In genomic region chr1:181033799-181034391, GRCh38 we compare ENCODE assay signal across 8 cellular contexts. TPM values are rescaled to one million over a fixed set of nuclear protein-coding genes. Genes with fewer than 3 reads are reported as not detected.
DNase-seq lines count a peak whose midpoint lies in the region; ATAC-seq and TF ChIP-seq lines count a peak whose summit lies in the region.

Gene MR1 (plus strand): TSS chr1:181033983. CDS start chr1:181034008, 25 bp downstream.

- no peak for TF ChIP-seq POLR2A in HCT116 (IDR thresholded peaks at IDR 0.05; ENCODE audit: borderline replicate concordance, extremely low read depth, insufficient read depth, insufficient read length)

- H3K36me3 ChIP-seq in A673 (ENCODE audit: insufficient read depth, low read length, poor library complexity, severe bottlenecking): no peaks in the 10 kb centered on the region
- no peaks in the 10 kb centered on the region for H3K36me3 ChIP-seq in HCT116 (ENCODE audit: control insufficient read depth in 1 of 2, insufficient read depth in 2 of 2, low read length in 2 of 2)
- H3K36me3 ChIP-seq in thymus (ENCODE audit: control insufficient read depth, insufficient read depth): no peaks in the 10 kb centered on the region

- H3K4me3 ChIP-seq in A673 (ENCODE audit: low read depth, low read length, poor library complexity, severe bottlenecking) (peak within 1 kb of the TSS; percentile 43), GM08714 (ENCODE audit: low read length) (peak within 1 kb of the TSS; percentile 100), HCT116 (replicated peaks in 1 of 2; ENCODE audit: low read depth in 1 of 2, low read length in 2 of 2) (peak within 1 kb of the TSS; percentile 49 to 59), thymus (ENCODE audit: low read length) (peak within 1 kb of the TSS; percentile 63)

- peak; percentile 81 for ATAC-seq in HCT116
- ATAC-seq in T-helper 17 cell: peak; percentile 98

- H3K27ac Mint-ChIP-seq in T-helper 17 cell: peak within 1 kb of the TSS; percentile 96

- peaks cover 4% of the 10 kb centered on the region for H3K4me1 ChIP-seq in A673 (ENCODE audit: insufficient read depth, low read length, poor library complexity, severe bottlenecking)
- H3K4me1 ChIP-seq in HCT116 (ENCODE audit: control insufficient read depth in 1 of 2, insufficient read depth in 2 of 2, low read length in 2 of 2): peaks cover 2 to 18% of the 10 kb centered on the region in 2 experiments; a peak in 3 of 4 replicates
- H3K4me1 ChIP-seq in thymus (ENCODE audit: control insufficient read depth, insufficient read depth, low read length): peaks cover 19% of the 10 kb centered on the region

- intact Hi-C loops in A673 (cut with micrococcal nuclease; ENCODE audit: unreplicated experiment) (loop anchor here (10.0 kb wide), 1 partner anchor 149 kb away; no protein-coding TSS in a partner anchor), HCT116 (cut with micrococcal nuclease) (no loop called here)

- H2AFZ ChIP-seq in HCT116 (ENCODE audit: low read depth, low read length, poor library complexity, severe bottlenecking): peak within 1 kb of the TSS; percentile 56

- BruUV-seq in A673 (replicated peaks; lab: Mats Ljungman, UMichigan) (TSS peak; percentile 72), HCT116 (replicated peaks; lab: Mats Ljungman, UMichigan) (TSS peak; percentile 73)

- peak within 1 kb of the TSS; percentile 56 for H3K9ac ChIP-seq in HCT116 (ENCODE audit: low read length)

- H3K27me3 ChIP-seq in A673 (replicated peaks; ENCODE audit: insufficient read depth, low read depth, low read length, poor library complexity) (no peaks in the 10 kb centered on the region), HCT116 (ENCODE audit: insufficient read depth, low read length) (no peaks in the 10 kb centered on the region), thymus (ENCODE audit: control insufficient read depth, insufficient read depth) (no peaks in the 10 kb centered on the region)

- POLR2A ChIA-PET in A673 (lab: Charles Lee; ENCODE audit: low non-redundant PET): no interaction called here
- POLR2A ChIA-PET in HCT116 (lab: Charles Lee): interaction anchor here (0.9 to 1.7 kb wide), 3 partner anchors 10 to 78 kb away, joined by 3 to 13 read pairs (median 3); no protein-coding TSS in a partner anchor

- RAD21 ChIA-PET in HCT116 (lab: Charles Lee; ENCODE audit: low non-redundant PET in 1 of 2, low total read pairs in 2 of 2, uncharacterized antibody in 2 of 2, unreplicated experiment in 2 of 2): no interaction called here

- H3K9me2 ChIP-seq in HCT116 (ENCODE audit: insufficient read depth): no peaks in the 10 kb centered on the region

- CTCF ChIA-PET in A673 (lab: Charles Lee): interaction anchor here (0.7 kb wide), 1 partner anchor 108 kb away, joined by 3 read pairs; no protein-coding TSS in a partner anchor
- CTCF ChIA-PET in HCT116 (lab: Charles Lee): no interaction called here

- no peaks in the 10 kb centered on the region for H3K79me2 ChIP-seq in HCT116 (ENCODE audit: insufficient read depth, low read length)

- no peaks in the 10 kb centered on the region for H3K36me3 Mint-ChIP-seq in T-helper 17 cell (ENCODE audit: low read depth)

- H3K4me3 Mint-ChIP-seq in T-helper 17 cell: peak within 1 kb of the TSS; percentile 96

- H3K4me1 Mint-ChIP-seq in T-helper 17 cell: peaks cover 40% of the 10 kb centered on the region

- under 1% methylated on average over 9 of the region's 9 CpGs for WGBS in thymus

- no peaks in the 10 kb centered on the region for H3K27me3 Mint-ChIP-seq in T-helper 17 cell

- no peaks in the 10 kb centered on the region for H3K9me3 ChIP-seq in A673 (ENCODE audit: low read depth, low read length, poor library complexity, severe bottlenecking)
- H3K9me3 ChIP-seq in HCT116 (ENCODE audit: control insufficient read depth in 1 of 2, insufficient read depth in 1 of 2, low read depth in 1 of 2, low read length in 2 of 2): no peaks in the 10 kb centered on the region
- no peaks in the 10 kb centered on the region for H3K9me3 ChIP-seq in T-helper 17 cell (ENCODE audit: control insufficient read depth, low read length, poor library complexity, severe bottlenecking)
- H3K9me3 ChIP-seq in thymus (ENCODE audit: control insufficient read depth): no peaks in the 10 kb centered on the region

- peak within 1 kb of the TSS; percentile 76 for H3K4me2 ChIP-seq in HCT116 (ENCODE audit: low read length)

- H3K27ac ChIP-seq in A673 (ENCODE audit: low read depth, low read length, poor library complexity, severe bottlenecking) (peak within 1 kb of the TSS; percentile 59), HCT116 (ENCODE audit: low read depth, low read length) (peak within 1 kb of the TSS; percentile 9), thymus (ENCODE audit: low read depth) (peak within 1 kb of the TSS; percentile 94)

- TF ChIP-seq CTCF in A673 (conservative IDR thresholded peaks at IDR 0.05; ENCODE audit: low read depth, low read length) (no peak), HCT116 (IDR thresholded peaks at IDR 0.05 in 2 of 3, conservative IDR thresholded peaks at IDR 0.05 in 1 of 3; ENCODE audit: borderline replicate concordance in 1 of 3, insufficient read depth in 1 of 3, low read depth in 2 of 3, low read length in 2 of 3) (no peak)

- no peak for TF ChIP-seq RAD21 in HCT116 (IDR thresholded peaks at IDR 0.05; ENCODE audit: low read depth)

- DNase-seq in A673 (ENCODE audit: low spot score) (peak; percentile 90), HCT116 (ENCODE audit: low read depth, low spot score) (peak; percentile 81), M059J (ENCODE audit: low read depth) (peak; percentile 94), T-helper 17 cell (no peak), dermis blood vessel endothelial cell (peak; percentile 87), lung microvascular endothelial cell (ENCODE audit: low read depth in 2 of 2) (peak; percentile 77 to 84)

- H4K20me1 ChIP-seq in HCT116 (ENCODE audit: insufficient read depth): no peaks in the 10 kb centered on the region

TF ChIP-seq in HCT116, 20 proteins besides CTCF, POLR2A, EP300 and RAD21:
- peak; percentile 11 for TF ChIP-seq YY1 (IDR thresholded peaks at IDR 0.05; ENCODE audit: extremely low read depth, insufficient replicate concordance, low read depth, low read length)
- no peak for TF ChIP-seq CEBPB (IDR thresholded peaks at IDR 0.05; ENCODE audit: low read depth)
- no peak for TF ChIP-seq SRF (IDR thresholded peaks at IDR 0.05; ENCODE audit: low read depth)
- peak; percentile 76 for TF ChIP-seq POLR2AphosphoS5 (IDR thresholded peaks at IDR 0.05; ENCODE audit: low read depth, low read length)
- peak; percentile 6; the same call in 1 of the 2 replicates for TF ChIP-seq SP1 (IDR thresholded peaks at IDR 0.05; ENCODE audit: low read depth)
- peak; percentile 36; the same call in 1 of the 2 replicates for TF ChIP-seq ELF1 (IDR thresholded peaks at IDR 0.05; ENCODE audit: borderline replicate concordance, low read depth)

RNA-seq across cellular contexts. Expression of gene MR1, which starts in this region (rescaled TPM):
- total RNA-seq in A673 (2021): 2.6 and 2.8 TPM in 2 replicates
- total RNA-seq in HCT116 (2021; ENCODE audit: unreplicated experiment): 6.6 TPM
- 5.4 and 6.1 TPM in 2 replicates for polyA plus RNA-seq in HCT116 (2012)
- 42.5 and 47.5 TPM in 2 replicates for total RNA-seq in M059J (2014; rRNA removed; shearing (Covaris generic))
- total RNA-seq in T-helper 17 cell: 10 to 100 TPM; 18.3 to 20.8 TPM
- total RNA-seq in dermis blood vessel endothelial cell: 2.9 and 4.0 TPM in 2 replicates
- total RNA-seq in lung microvascular endothelial cell: 0.99 and 1.5 TPM in 2 replicates
- polyA plus RNA-seq in thymus: 12.0 TPM

Comparison
In these comparisons a context has a peak if more than half of its experiments do, and no peak if none do; other contexts are left out.
1. DNase-seq: peak in A673 (single experiment), HCT116 (single experiment), M059J (single experiment), dermis blood vessel endothelial cell (single experiment) and lung microvascular endothelial cell (2 of 2); none in T-helper 17 cell (0 of 3).
2. H3K27ac ChIP-seq: peak in every context shown above with its lines; median percentile 94 in thymus; 59 in A673; 9 in HCT116.
3. H3K4me3 ChIP-seq: peak in every context shown above with its lines; median percentile 100 in GM08714; 63 in thymus; 54 in HCT116; 43 in A673.